8 cellular contexts compared by ENCODE assay signal in the genomic region with DNA sequence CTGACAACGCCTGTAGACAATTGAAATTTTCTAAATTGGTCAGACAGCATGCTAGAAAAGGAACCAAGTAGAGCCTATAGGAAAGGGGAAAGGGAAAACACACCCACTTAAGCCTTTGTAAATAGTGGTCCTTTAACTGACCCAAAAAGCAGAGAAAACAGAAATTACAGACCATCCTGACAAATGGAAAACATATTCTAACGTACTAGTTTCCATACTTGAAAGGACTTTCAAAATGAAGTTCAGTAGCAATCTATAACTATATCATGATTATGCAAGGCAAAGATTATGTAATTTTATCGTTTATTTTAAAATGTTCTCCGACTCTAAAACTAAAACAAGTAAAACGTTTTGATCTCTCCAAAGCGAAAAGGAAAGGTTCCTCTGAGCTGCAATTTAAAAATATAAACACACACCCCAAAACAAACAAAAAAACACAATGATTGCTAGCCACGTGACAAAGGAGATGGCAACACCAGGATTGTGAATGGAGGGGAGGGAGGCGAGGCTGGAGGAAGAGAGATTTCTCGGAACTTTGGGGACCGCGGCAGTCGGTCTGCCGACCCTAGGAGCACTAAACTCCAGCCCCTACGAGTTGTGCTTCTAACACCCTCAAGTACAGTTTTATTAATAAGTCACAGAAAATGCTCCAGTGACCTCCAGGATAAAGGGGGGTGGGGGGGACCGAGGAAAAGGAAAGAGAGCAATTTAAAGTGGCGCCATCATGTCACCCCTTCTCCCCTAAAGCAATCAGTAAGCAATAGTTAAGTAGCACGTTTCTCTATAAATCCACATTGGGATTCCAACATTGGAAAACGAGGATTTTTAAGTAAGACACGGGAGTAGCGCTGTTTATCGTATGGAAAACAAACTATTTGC. TPM values are rescaled to one million over a fixed set of nuclear protein-coding genes. Genes with fewer than 3 reads are reported as not detected.
A peak's percentile ranks its signal among the peaks of the same experiment; 100 is the strongest.
DNase-seq lines count a peak whose midpoint lies in the region; ATAC-seq and TF ChIP-seq lines count a peak whose summit lies in the region.

No MANE protein-coding gene starts in this region.

- peaks cover 58% of the 10 kb centered on the region for H3K4me1 Mint-ChIP-seq in Calu3 (ENCODE audit: low read depth, unreplicated experiment)
- H3K4me1 Mint-ChIP-seq in stimulated activated naive B cell treated with anti-CD40 and anti-IgM and Interleukin-4, amounts not matched to agents 10 μg/mL and 1 μg/mL and 100 μg/mL, for 72 hours = peaks cover 28 to 54% of the 10 kb centered on the region in 2 donors

- H3K27me3 Mint-ChIP-seq in Calu3 (ENCODE audit: unreplicated experiment) = no peaks in the 10 kb centered on the region
- H3K27me3 Mint-ChIP-seq in stimulated activated naive B cell treated with anti-CD40 and anti-IgM and Interleukin-4, amounts not matched to agents 10 μg/mL and 1 μg/mL and 100 μg/mL, for 72 hours = no peaks in the 10 kb centered on the region

- DNase-seq in Calu3 (peak; percentile 65), HL-60 (ENCODE audit: low read depth in 1 of 2, low spot score in 1 of 2) (peak; percentile 74 to 75), OCI-M1 (lab: John Stamatoyannopoulos, UW) (peak; percentile 70), brain microvascular endothelial cell (no peak), kidney glomerular epithelial cell (lab: John Stamatoyannopoulos, UW) (peak; percentile 59)
- no peak for DNase-seq in stimulated activated naive B cell treated with anti-CD40 and anti-IgM and Interleukin-4, amounts not matched to agents 10 μg/mL and 1 μg/mL and 100 μg/mL, for 72 hours

- H3K27ac Mint-ChIP-seq in Calu3 (ENCODE audit: unreplicated experiment) = peak overlapping the region; percentile 99
- peak overlapping the region; percentile 98 for H3K27ac Mint-ChIP-seq in stimulated activated naive B cell treated with anti-CD40 and anti-IgM and Interleukin-4, amounts not matched to agents 10 μg/mL and 1 μg/mL and 100 μg/mL, for 72 hours

- peaks cover 66% of the 10 kb centered on the region for H3K36me3 Mint-ChIP-seq in Calu3 (ENCODE audit: insufficient read depth, unreplicated experiment)
- H3K36me3 Mint-ChIP-seq in stimulated activated naive B cell treated with anti-CD40 and anti-IgM and Interleukin-4, amounts not matched to agents 10 μg/mL and 1 μg/mL and 100 μg/mL, for 72 hours = peaks cover 6 to 29% of the 10 kb centered on the region in 2 donors

- intact Hi-C loops in Calu3 (cut with micrococcal nuclease; ENCODE audit: unreplicated experiment) = loop anchor here (5.0 kb wide), 2 partner anchors 76 to 189 kb away; no protein-coding TSS in a partner anchor

- BruUV-seq in Calu3 (replicated peaks; lab: Mats Ljungman, UMichigan) = TSS peak; percentile 56

- in situ Hi-C loops in brain microvascular endothelial cell (cut with HindIII; ENCODE audit: low pct_ligation_motif_present, low sequenced_read_pairs) = no loop called here

- TF ChIP-seq CTCF in Calu3 (IDR thresholded peaks at IDR 0.05; ENCODE audit: unreplicated experiment) = no peak
- TF ChIP-seq CTCF in HL-60 (IDR thresholded peaks at IDR 0.05; ENCODE audit: insufficient read depth, low read length) = no peak
- no peak for TF ChIP-seq CTCF in brain microvascular endothelial cell (IDR thresholded peaks at IDR 0.05; ENCODE audit: low read depth, low read length, missing control alignments)

- H3K4me3 ChIP-seq in HL-60 (replicated peaks; ENCODE audit: insufficient read depth, low read length) = peak overlapping the region; percentile 85
- H3K4me3 ChIP-seq in brain microvascular endothelial cell (ENCODE audit: low read depth, low read length) = peak overlapping the region; percentile 84

- H3K9me3 Mint-ChIP-seq in Calu3 (ENCODE audit: low read depth, unreplicated experiment) = no peaks in the 10 kb centered on the region
- H3K9me3 Mint-ChIP-seq in stimulated activated naive B cell treated with anti-CD40 and anti-IgM and Interleukin-4, amounts not matched to agents 10 μg/mL and 1 μg/mL and 100 μg/mL, for 72 hours = no peaks in the 10 kb centered on the region

- no peaks in the 10 kb centered on the region for H3K36me3 ChIP-seq in brain microvascular endothelial cell (replicated peaks)

- H3K27ac ChIP-seq in HL-60 (replicated peaks) = peak overlapping the region; percentile 93
- H3K27ac ChIP-seq in brain microvascular endothelial cell = peak overlapping the region; percentile 91

- H3K4me3 Mint-ChIP-seq in Calu3 (ENCODE audit: low read depth, unreplicated experiment) = peak overlapping the region; percentile 95
- H3K4me3 Mint-ChIP-seq in stimulated activated naive B cell treated with anti-CD40 and anti-IgM and Interleukin-4, amounts not matched to agents 10 μg/mL and 1 μg/mL and 100 μg/mL, for 72 hours = peak overlapping the region; percentile 96

- H3K27me3 ChIP-seq in HL-60 (ENCODE audit: insufficient read depth, poor library complexity, severe bottlenecking) (no peaks in the 10 kb centered on the region), brain microvascular endothelial cell (replicated peaks) (no peaks in the 10 kb centered on the region)

- CTCF ChIA-PET in Calu3 (lab: Charles Lee) = interaction anchor here (0.6 to 3.6 kb wide), 2 partner anchors 20 to 98 kb away, joined by 3 to 105 read pairs; no protein-coding TSS in a partner anchor

- ATAC-seq in stimulated activated naive B cell treated with anti-CD40 and anti-IgM and Interleukin-4, amounts not matched to agents 10 μg/mL and 1 μg/mL and 100 μg/mL, for 72 hours (replicated peaks) = no peak
- ATAC-seq in HG03342 (IDR thresholded peaks at IDR 0.05; ENCODE audit: unreplicated experiment) = no peak
- ATAC-seq in GM21825 (IDR thresholded peaks at IDR 0.05; ENCODE audit: unreplicated experiment) = no peak

RNA-seq across cellular contexts. Expression of gene KANSL1, which starts 1.7 kb away (rescaled TPM):
- 187 and 190 TPM in 2 replicates for total RNA-seq in Calu3 (2022)

Comparison
In these comparisons a context has a peak if more than half of its experiments do, and no peak if none do; other contexts are left out.
1. DNase-seq: peak in Calu3 (single experiment), HL-60 (2 of 2), OCI-M1 (single experiment) and kidney glomerular epithelial cell (single experiment); none in brain microvascular endothelial cell (single experiment) and stimulated activated naive B cell treated with anti-CD40 and anti-IgM and Interleukin-4, amounts not matched to agents 10 μg/mL and 1 μg/mL and 100 μg/mL, for 72 hours (single experiment).